ENCODE assay signal across 16 cellular contexts in the genomic region with DNA sequence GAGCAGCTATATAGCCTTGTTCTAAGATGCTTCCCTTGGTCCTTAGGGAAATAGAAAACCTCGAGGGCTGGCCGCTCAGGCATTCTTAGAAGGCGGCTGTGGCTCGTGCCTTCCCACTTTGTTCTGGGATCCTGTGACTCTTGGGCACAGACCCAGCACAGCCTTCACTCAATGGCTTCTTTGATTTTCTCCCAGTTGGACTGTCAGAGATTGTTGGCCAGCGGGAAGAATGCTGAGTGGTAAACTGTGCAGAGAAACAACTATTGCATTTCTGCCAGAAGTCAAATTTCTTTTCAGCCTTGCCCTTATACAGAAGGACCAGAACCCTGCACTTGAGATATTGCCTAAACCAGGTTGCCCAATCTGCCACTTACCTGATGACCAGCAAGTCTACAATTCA. TPM values are rescaled to one million over a fixed set of nuclear protein-coding genes. Genes with fewer than 3 reads are reported as not detected.
A peak's percentile ranks its signal among the peaks of the same experiment; 100 is the strongest.
DNase-seq lines count a peak whose midpoint lies in the region; ATAC-seq, FAIRE-seq and TF ChIP-seq lines count a peak whose summit lies in the region.
"Had no signal": no experiment of that assay in that cellular context is flagged by ENCODE, and none has a peak within 500 bp of the region (broad histone marks: within the 10 kb centered on the region; RNA-seq: fewer than 3 reads in every experiment).

No MANE protein-coding gene starts in this region.

- peaks cover 0 to 45% (median 30%) of the 10 kb centered on the region in 4 donors for H3K4me1 ChIP-seq in transverse colon

- CTCF ChIA-PET in T-cell (lab: Charles Lee) = no interaction called here

- peaks cover 0 to 5% of the 10 kb centered on the region in 2 donors for H3K27me3 Mint-ChIP-seq in T-cell

- 47% methylated on average over 4 to 5 of the region's 5 CpGs for WGBS in transverse colon (ENCODE audit: low coverage in 1 of 2), 2 donors

- H3K27ac ChIP-seq in transverse colon = peak overlapping the region; percentile 55 to 82 (median 79)

- ATAC-seq in T-cell (replicated peaks in 1 of 4) (no peak), GM18861 (IDR thresholded peaks at IDR 0.05; ENCODE audit: unreplicated experiment) (no peak)

- H3K27me3 ChIP-seq in transverse colon = no peaks in the 10 kb centered on the region

- in situ Hi-C loops in transverse colon (cut with MboI; ENCODE audit: low pct_ligation_motif_present in 1 of 4, low pct_unique_long_range_greater_than_20kb in 1 of 4, low sequenced_read_pairs in 3 of 4) = no loop called here

- FAIRE-seq in frontal cortex (lab: Jason Lieb, UNC) = no peak
- FAIRE-seq: RCC 7860, small intestine had no signal

- H3K4me3 Mint-ChIP-seq in T-cell = no peak overlapping the region
- H3K4me3 Mint-ChIP-seq: activated T-helper 1 cell treated with anti-CD3 and anti-CD28 coated beads, Interleukin-12 subunit alpha, Interleukin-12 subunit beta, Interleukin-2, Interleukin-4 antibody, amounts not matched to agents 30 ng/mL and 10 ng/mL and 1 ng/mL, durations not matched to agents 14 hours and 24 hours and 36 hours; CD14-positive monocyte had no signal

- no peak overlapping the region for H3K27ac Mint-ChIP-seq in T-cell
- H3K27ac Mint-ChIP-seq: CD14-positive monocyte had no signal

- intact Hi-C loops in transverse colon (cut with DNase I; ENCODE audit: low total_unique reads) = no loop called here

- no peaks in the 10 kb centered on the region for H3K36me3 ChIP-seq in transverse colon

- DNase-seq in amygdala (lab: John Stamatoyannopoulos, UW) (peak in 54 of 56 donors; percentile 7 to 93 (median 72)), frontal cortex (ENCODE audit: low spot score in 2 of 2) (peak; percentile 31 to 59), middle frontal gyrus (ENCODE audit: extremely low spot score, low spot score) (peak; percentile 72), transverse colon (no peak), T-cell (no peak), NCI-H446 treated with DMSO at 0.1 percent for 48 hours (lab: John Stamatoyannopoulos, UW) (no peak), NCI-H1436 treated with DMSO at 0.1 percent for 48 hours (lab: John Stamatoyannopoulos, UW) (no peak)
- DNase-seq: activated CD8-positive, alpha-beta memory T cell treated with anti-CD3 and anti-CD28 coated beads for 24 hours; islet precursor cell; MV-4-11; NCI-H2081 treated with DMSO at 0.1 percent for 48 hours had no signal

- TF ChIP-seq POLR2A in transverse colon (IDR thresholded peaks at IDR 0.05) = no peak

- peaks cover 2 to 14% (median 10%) of the 10 kb centered on the region in 3 donors for H3K4me1 Mint-ChIP-seq in T-cell

- H3K4me3 ChIP-seq in transverse colon = no peak overlapping the region

- H3K9me3 Mint-ChIP-seq in T-cell = no peaks in the 10 kb centered on the region
- H3K9me3 Mint-ChIP-seq: activated T-helper 1 cell treated with anti-CD3 and anti-CD28 coated beads, Interleukin-12 subunit alpha, Interleukin-12 subunit beta, Interleukin-2, Interleukin-4 antibody, amounts not matched to agents 30 ng/mL and 10 ng/mL and 1 ng/mL, durations not matched to agents 14 hours and 24 hours and 36 hours had no signal

- no peaks in the 10 kb centered on the region for H3K9me3 ChIP-seq in transverse colon

- TF ChIP-seq EP300 in transverse colon (IDR thresholded peaks at IDR 0.05; ENCODE audit: low read depth) = no peak

- no peak for TF ChIP-seq CTCF in transverse colon (IDR thresholded peaks at IDR 0.05)

- POLR2A ChIA-PET in T-cell (lab: Charles Lee) = no interaction called here

- H3K36me3 Mint-ChIP-seq in T-cell = no peaks in the 10 kb centered on the region
- H3K36me3 Mint-ChIP-seq: CD14-positive monocyte had no signal

RNA-seq across cellular contexts. Expression of gene MICAL2, which starts 9.5 kb away (rescaled TPM):
- 14.3 TPM for total RNA-seq in frontal cortex
- total RNA-seq in transverse colon = 100 to 1,000 TPM; 309 to 483 (median 316) TPM
- total RNA-seq in T-cell = 10 to 100 TPM; 13.7 to 38.7 (median 22.9) TPM

Comparison
In these comparisons a context has a peak if more than half of its experiments do, and no peak if none do; other contexts are left out.
1. DNase-seq: peak in amygdala (54 of 56), frontal cortex (2 of 2) and middle frontal gyrus (single experiment); none in transverse colon (single experiment), T-cell (0 of 34), NCI-H446 treated with DMSO at 0.1 percent for 48 hours (single experiment) and NCI-H1436 treated with DMSO at 0.1 percent for 48 hours (single experiment).
2. RNA of gene MICAL2, which starts 9.5 kb away (total RNA-seq): 309 to 483 TPM in transverse colon; 13.7 to 38.7 TPM in T-cell and 14.3 TPM in frontal cortex (single experiment); every median in the first group is over 4 times any median in the second.